In the genomic region with DNA sequence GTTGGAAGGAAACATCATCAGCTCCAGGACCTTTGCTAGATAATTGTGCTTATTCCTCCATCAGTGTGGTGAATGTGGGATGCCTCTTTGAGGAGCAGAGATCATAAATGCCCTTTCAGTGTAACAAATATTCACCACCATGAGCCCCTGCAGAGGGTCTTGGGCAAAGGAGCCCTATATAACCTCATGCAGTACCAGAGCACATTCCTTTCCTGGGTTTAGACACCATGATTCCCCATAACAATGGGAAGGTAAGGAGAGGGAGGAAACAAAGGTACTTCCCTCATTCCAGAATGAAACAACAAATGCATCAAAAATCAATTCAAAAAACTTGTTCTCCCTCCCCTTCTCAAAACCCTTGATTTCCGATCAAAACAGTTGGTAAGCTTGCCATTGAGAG, we compare ENCODE assay signal across 24 cellular contexts.
DNase-seq lines count a peak whose midpoint lies in the region; ATAC-seq, FAIRE-seq and TF ChIP-seq lines count a peak whose summit lies in the region.
"Had no signal": no experiment of that assay in that cellular context is flagged by ENCODE, and none has a peak within 500 bp of the region (broad histone marks: within the 10 kb centered on the region; RNA-seq: fewer than 3 reads in every experiment).

No MANE protein-coding gene starts in this region.

- no peaks in the 10 kb centered on the region for H4K20me1 ChIP-seq in H1 (replicated peaks in 1 of 2; ENCODE audit: control insufficient read depth in 1 of 2, insufficient read depth in 2 of 2, low read length in 2 of 2)

- no peaks in the 10 kb centered on the region for H3K9me3 Mint-ChIP-seq in osteocyte (ENCODE audit: unreplicated experiment)

- no peak overlapping the region for H2BK5ac ChIP-seq in H1 (ENCODE audit: low read depth, low read length)

- no peaks in the 10 kb centered on the region for H3K9me3 ChIP-seq in H1 (ENCODE audit: insufficient read depth in 2 of 2, low read depth in 1 of 2, low read length in 1 of 2)
- no peaks in the 10 kb centered on the region for H3K9me3 ChIP-seq in vagina
- H3K9me3 ChIP-seq: BE2C had no signal

- H2BK15ac ChIP-seq in H1 (ENCODE audit: low read length): no peak overlapping the region

- H3K4me3 ChIP-seq in H1 (ENCODE audit: extremely low read depth in 1 of 4, insufficient read depth in 2 of 4, low read depth in 3 of 4, low read length in 4 of 4) (no peak overlapping the region), vagina (no peak overlapping the region)
- H3K4me3 ChIP-seq: GM23248 had no signal

- no peak overlapping the region for H4K8ac ChIP-seq in H1 (ENCODE audit: extremely low read depth, insufficient read depth, low read length)

- H3K23ac ChIP-seq in H1 (ENCODE audit: insufficient read length): no peak overlapping the region

- H3K79me1 ChIP-seq in H1 (ENCODE audit: low read depth, low read length): no peaks in the 10 kb centered on the region

- no peak overlapping the region for H3K18ac ChIP-seq in H1 (ENCODE audit: extremely low read depth, low read length)

- no peak for FAIRE-seq in H1 (lab: Jason Lieb, UNC)
- FAIRE-seq: A204.1, GM12892, GM18507, HTR-8/SVneo had no signal

- H3K36me3 Mint-ChIP-seq in osteocyte (ENCODE audit: unreplicated experiment): no peaks in the 10 kb centered on the region
- H3K36me3 Mint-ChIP-seq: CD4-positive, CD25-positive, alpha-beta regulatory T cell; CD8-positive, alpha-beta memory T cell had no signal

- no peak overlapping the region for H4K5ac ChIP-seq in H1 (ENCODE audit: insufficient read length, low read depth, low read length)

- H3K27ac ChIP-seq in angular gyrus (ENCODE audit: low read depth, low read length) (peak overlapping the region; percentile 80), H1 (ENCODE audit: low read depth, low read length) (no peak overlapping the region), layer of hippocampus (ENCODE audit: low read depth, low read length) (peak overlapping the region; percentile 63), temporal lobe (ENCODE audit: low read depth, low read length) (peak overlapping the region; percentile 64), vagina (no peak overlapping the region)
- H3K27ac ChIP-seq: GM23248 had no signal

- H3K4me1 Mint-ChIP-seq in osteocyte (ENCODE audit: unreplicated experiment): no peaks in the 10 kb centered on the region
- H3K4me1 Mint-ChIP-seq: CD4-positive, CD25-positive, alpha-beta regulatory T cell; CD8-positive, alpha-beta memory T cell had no signal

- H4K91ac ChIP-seq in H1 (replicated peaks; ENCODE audit: insufficient read length, low read length): no peak overlapping the region

- ATAC-seq in activated CD4-positive, CD25-positive, alpha-beta regulatory T cell treated with anti-CD3 and anti-CD28 coated beads, Interleukin-2, amount 50 U/mL, for 24 hours: no peak
- ATAC-seq: HCT116 had no signal

- H3K27me3 ChIP-seq in H1 (replicated peaks in 1 of 4; ENCODE audit: control insufficient read depth in 3 of 4, extremely low read depth in 1 of 4, insufficient read depth in 3 of 4, low read length in 3 of 4) (no peaks in the 10 kb centered on the region), layer of hippocampus (ENCODE audit: control insufficient read depth, insufficient read depth, low read length) (no peaks in the 10 kb centered on the region), vagina (no peaks in the 10 kb centered on the region)
- H3K27me3 ChIP-seq: BE2C had no signal

- DNase-seq in H1 (ENCODE audit: low read depth in 1 of 2, low spot score in 2 of 2) (no peak), osteocyte (ENCODE audit: extremely low spot score, unreplicated experiment) (no peak), NCI-H345 treated with DMSO at 0.1 percent for 48 hours (lab: John Stamatoyannopoulos, UW; ENCODE audit: unreplicated experiment) (no peak), vagina (ENCODE audit: extremely low spot score in 2 of 2) (no peak)
- DNase-seq: ACHN; BE2C; CD4-positive, CD25-positive, alpha-beta regulatory T cell; CD8-positive, alpha-beta memory T cell; COR-L47; DMS 273 treated with DMSO at 0.1 percent for 48 hours; GDM1; GM23248; H7; HFFc6; IMR-90 had no signal

- H3K4me2 ChIP-seq in H1 (ENCODE audit: insufficient read depth in 1 of 2, low read depth in 2 of 2, low read length in 2 of 2): no peak overlapping the region

- no peak overlapping the region for H3K56ac ChIP-seq in H1 (replicated peaks; ENCODE audit: insufficient read length, low read depth, low read length)

- intact Hi-C loops in vagina (cut with DNase I): no loop called here

- CTCF ChIA-PET in H1 (lab: Charles Lee; ENCODE audit: partially characterized antibody): interaction anchor here (0.5 to 1.4 kb wide), 3 partner anchors 15 to 243 kb away, joined by 3 to 4 read pairs (median 4); no protein-coding TSS in a partner anchor

- H3K4me1 ChIP-seq in H1 (replicated peaks in 1 of 4; ENCODE audit: control insufficient read depth in 3 of 4, insufficient read depth in 4 of 4, low read length in 3 of 4) (peaks cover 0 to 2% (median 0%) of the 10 kb centered on the region in 4 experiments; a peak in 1 of 7 replicates), vagina (no peaks in the 10 kb centered on the region)

- H2BK20ac ChIP-seq in H1 (ENCODE audit: low read length): no peak overlapping the region

- no peaks in the 10 kb centered on the region for H3K23me2 ChIP-seq in H1 (ENCODE audit: low read depth, low read length)

- no peak overlapping the region for H2BK120ac ChIP-seq in H1 (replicated peaks; ENCODE audit: low read depth, low read length)

- H2AK5ac ChIP-seq in H1 (ENCODE audit: low read depth, low read length): no peak overlapping the region

- WGBS in H1 (ENCODE audit: extremely low coverage in 1 of 2, insufficient coverage in 1 of 2, insufficient read length in 1 of 2, insufficient replicate concordance in 2 of 2, low coverage in 1 of 2, low lambda C conversion rate in 2 of 2, missing lambda C conversion rate in 1 of 2), 2 experiments: 0% methylated on average over 1 of the region's 1 CpG; no CpG with 5 or more reads in 1 of the 2 experiments

- POLR2A ChIA-PET in H1 (lab: Charles Lee; ENCODE audit: partially characterized antibody): interaction anchor here (0.6 kb wide), 1 partner anchor 70 kb away, joined by 5 read pairs; no protein-coding TSS in a partner anchor

- H3K27ac Mint-ChIP-seq in osteocyte (ENCODE audit: unreplicated experiment): no peak overlapping the region
- H3K27ac Mint-ChIP-seq: CD4-positive, CD25-positive, alpha-beta regulatory T cell; CD8-positive, alpha-beta memory T cell; HFFc6 had no signal

- H3K36me3 ChIP-seq in H1 (ENCODE audit: control insufficient read depth in 2 of 4, insufficient read depth in 4 of 4, low read length in 3 of 4) (no peaks in the 10 kb centered on the region), vagina (no peaks in the 10 kb centered on the region)
- H3K36me3 ChIP-seq: BE2C had no signal

- TF ChIP-seq CTCF in H1 (IDR thresholded peaks at IDR 0.05; ENCODE audit: control extremely low read depth in 1 of 3, insufficient read depth in 1 of 3, low read depth in 1 of 3, low read length in 3 of 3) (no peak), osteocyte (IDR thresholded peaks at IDR 0.05) (no peak), vagina (IDR thresholded peaks at IDR 0.05) (no peak)

- H2BK12ac ChIP-seq in H1 (ENCODE audit: low read depth, low read length): no peak overlapping the region

- H3K4ac ChIP-seq in H1 (replicated peaks; ENCODE audit: insufficient read length, low read depth, low read length): no peak overlapping the region

- H3K14ac ChIP-seq in H1 (ENCODE audit: insufficient read length): no peak overlapping the region

- no peaks in the 10 kb centered on the region for H3K27me3 Mint-ChIP-seq in osteocyte (ENCODE audit: unreplicated experiment)
- H3K27me3 Mint-ChIP-seq: CD4-positive, CD25-positive, alpha-beta regulatory T cell; CD8-positive, alpha-beta memory T cell had no signal

- H3K4me3 Mint-ChIP-seq in osteocyte (ENCODE audit: unreplicated experiment): no peak overlapping the region
- H3K4me3 Mint-ChIP-seq: CD4-positive, CD25-positive, alpha-beta regulatory T cell; CD8-positive, alpha-beta memory T cell; HFFc6 had no signal

- no peaks in the 10 kb centered on the region for H3K79me2 ChIP-seq in H1 (ENCODE audit: control insufficient read depth in 1 of 2, insufficient read depth in 2 of 2, low read length in 2 of 2)

- H3K9ac ChIP-seq in H1 (replicated peaks in 1 of 4; ENCODE audit: extremely low read depth in 1 of 4, low read depth in 3 of 4, low read length in 3 of 4): no peak overlapping the region
- H3K9ac ChIP-seq: GM23248 had no signal

- TF ChIP-seq POLR2A in H1 (IDR thresholded peaks at IDR 0.05; ENCODE audit: control extremely low read depth in 1 of 2, low read depth in 2 of 2, low read length in 2 of 2): no peak
- TF ChIP-seq POLR2A in vagina (IDR thresholded peaks at IDR 0.05): no peak

- no peak for TF ChIP-seq EP300 in H1 (IDR thresholded peaks at IDR 0.05; ENCODE audit: borderline replicate concordance in 1 of 2, low read depth in 2 of 2, low read length in 2 of 2)

- no peak for TF ChIP-seq RAD21 in H1 (IDR thresholded peaks at IDR 0.05 in 1 of 2, conservative IDR thresholded peaks at IDR 0.05 in 1 of 2; ENCODE audit: low read depth in 2 of 2, low read length in 2 of 2)

- H2AFZ ChIP-seq in H1 (ENCODE audit: low read length): peak overlapping the region; percentile 73; the same call in 1 of the 2 replicates
- H2AFZ ChIP-seq: GM23248 had no signal

TF ChIP-seq in H1, 55 proteins besides CTCF, POLR2A, EP300 and RAD21:
- TF ChIP-seq EGR1 (IDR thresholded peaks at IDR 0.05; ENCODE audit: borderline replicate concordance, low read depth, low read length): no peak
- TF ChIP-seq, protein P1, sequence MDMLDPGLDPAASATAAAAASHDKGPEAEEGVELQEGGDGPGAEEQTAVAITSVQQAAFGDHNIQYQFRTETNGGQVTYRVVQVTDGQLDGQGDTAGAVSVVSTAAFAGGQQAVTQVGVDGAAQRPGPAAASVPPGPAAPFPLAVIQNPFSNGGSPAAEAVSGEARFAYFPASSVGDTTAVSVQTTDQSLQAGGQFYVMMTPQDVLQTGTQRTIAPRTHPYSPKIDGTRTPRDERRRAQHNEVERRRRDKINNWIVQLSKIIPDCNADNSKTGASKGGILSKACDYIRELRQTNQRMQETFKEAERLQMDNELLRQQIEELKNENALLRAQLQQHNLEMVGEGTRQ (IDR thresholded peaks at IDR 0.05; ENCODE audit: low read length): no peak
- no peak for TF ChIP-seq TAF7 (optimal IDR thresholded peaks at IDR 0.05; ENCODE audit: borderline replicate concordance, low read depth, low read length)
- TF ChIP-seq RFX5 (IDR thresholded peaks at IDR 0.05; ENCODE audit: borderline replicate concordance, low read depth, low read length): no peak
- TF ChIP-seq GABPA (IDR thresholded peaks at IDR 0.05; ENCODE audit: borderline replicate concordance, insufficient read depth, low read length): no peak
- no peak for TF ChIP-seq CHD2 (IDR thresholded peaks at IDR 0.05; ENCODE audit: low read length)
- no peak for TF ChIP-seq TCF12 (IDR thresholded peaks at IDR 0.05; ENCODE audit: low read depth, low read length)
- TF ChIP-seq JUN (IDR thresholded peaks at IDR 0.05; ENCODE audit: low read depth, low read length): no peak
- no peak for TF ChIP-seq FOSL1 (IDR thresholded peaks at IDR 0.05; ENCODE audit: insufficient read depth, low read depth, low read length)
- no peak for TF ChIP-seq TBP (IDR thresholded peaks at IDR 0.05; ENCODE audit: low read depth, low read length)

Comparison
In these comparisons a context has a peak if more than half of its experiments do, and no peak if none do; other contexts are left out.
1. H3K27ac ChIP-seq: peak in angular gyrus (single experiment), layer of hippocampus (single experiment) and temporal lobe (single experiment); none in H1 (single experiment) and vagina (single experiment).